Comparison of ENCODE assay signal across 2 cellular contexts in the genomic region with DNA sequence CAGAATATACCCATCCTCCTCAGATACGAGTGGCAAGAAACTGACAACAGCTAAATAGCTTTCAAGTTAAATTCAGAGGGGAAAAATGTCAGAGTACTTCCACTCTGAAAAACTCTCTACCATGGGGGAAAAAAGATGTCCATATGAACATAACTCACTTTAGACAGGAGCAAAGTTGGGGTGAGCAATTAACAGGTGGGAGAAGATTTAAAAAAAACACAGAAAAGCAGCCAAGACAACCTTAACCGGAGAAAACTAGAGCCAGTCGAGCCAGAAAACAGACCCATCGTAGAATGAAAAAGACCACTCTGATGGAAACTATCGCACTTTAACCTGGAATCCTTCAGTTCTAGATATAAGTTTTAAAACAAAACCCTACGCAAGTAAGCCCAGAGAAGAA.
TF ChIP-seq lines count a peak whose summit lies in the region.

No MANE protein-coding gene starts in this region.

TF ChIP-seq in SK-N-SH, 30 proteins besides CTCF, POLR2A, EP300 and RAD21 (continued from another document):
- TF ChIP-seq FOXM1 (IDR thresholded peaks at IDR 0.05; ENCODE audit: low read depth): no peak
- TF ChIP-seq EZH2phosphoT487 (IDR thresholded peaks at IDR 0.05; ENCODE audit: borderline replicate concordance, low read depth): no peak
- TF ChIP-seq TCF12 (IDR thresholded peaks at IDR 0.05): no peak
- TF ChIP-seq SIN3A (IDR thresholded peaks at IDR 0.05; ENCODE audit: borderline replicate concordance, low read depth, low read length): no peak
- TF ChIP-seq RCOR1 (IDR thresholded peaks at IDR 0.05; ENCODE audit: low read length): no peak
- TF ChIP-seq YY1 (IDR thresholded peaks at IDR 0.05; ENCODE audit: low read depth): no peak
- no peak for TF ChIP-seq MAX (IDR thresholded peaks at IDR 0.05; ENCODE audit: low read depth)
- TF ChIP-seq TEAD4 (IDR thresholded peaks at IDR 0.05; ENCODE audit: borderline replicate concordance, insufficient read depth): no peak
- TF ChIP-seq CHD2 (IDR thresholded peaks at IDR 0.05; ENCODE audit: low read length, partially characterized antibody): no peak

TF ChIP-seq in SK-N-SH treated with all-trans-retinoic acid at 6 μM for 48 hours, 23 proteins besides CTCF, POLR2A, EP300 and RAD21 (continued from another document):
- no peak for TF ChIP-seq ZNF8 (CRISPR knock-in tag; IDR thresholded peaks at IDR 0.05)
- TF ChIP-seq CSDC2 (CRISPR knock-in tag; IDR thresholded peaks at IDR 0.05): no peak
- TF ChIP-seq GLIS3 (CRISPR knock-in tag; IDR thresholded peaks at IDR 0.05): no peak
- TF ChIP-seq, protein P1, sequence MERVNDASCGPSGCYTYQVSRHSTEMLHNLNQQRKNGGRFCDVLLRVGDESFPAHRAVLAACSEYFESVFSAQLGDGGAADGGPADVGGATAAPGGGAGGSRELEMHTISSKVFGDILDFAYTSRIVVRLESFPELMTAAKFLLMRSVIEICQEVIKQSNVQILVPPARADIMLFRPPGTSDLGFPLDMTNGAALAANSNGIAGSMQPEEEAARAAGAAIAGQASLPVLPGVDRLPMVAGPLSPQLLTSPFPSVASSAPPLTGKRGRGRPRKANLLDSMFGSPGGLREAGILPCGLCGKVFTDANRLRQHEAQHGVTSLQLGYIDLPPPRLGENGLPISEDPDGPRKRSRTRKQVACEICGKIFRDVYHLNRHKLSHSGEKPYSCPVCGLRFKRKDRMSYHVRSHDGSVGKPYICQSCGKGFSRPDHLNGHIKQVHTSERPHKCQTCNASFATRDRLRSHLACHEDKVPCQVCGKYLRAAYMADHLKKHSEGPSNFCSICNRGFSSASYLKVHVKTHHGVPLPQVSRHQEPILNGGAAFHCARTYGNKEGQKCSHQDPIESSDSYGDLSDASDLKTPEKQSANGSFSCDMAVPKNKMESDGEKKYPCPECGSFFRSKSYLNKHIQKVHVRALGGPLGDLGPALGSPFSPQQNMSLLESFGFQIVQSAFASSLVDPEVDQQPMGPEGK (CRISPR knock-in tag; IDR thresholded peaks at IDR 0.05; ENCODE audit: borderline replicate concordance): no peak
- no peak for TF ChIP-seq BACH2 (CRISPR knock-in tag; IDR thresholded peaks at IDR 0.05; ENCODE audit: borderline replicate concordance)
- TF ChIP-seq CREB5 (CRISPR knock-in tag; IDR thresholded peaks at IDR 0.05; ENCODE audit: low read depth): no peak
- TF ChIP-seq OSR1 (CRISPR knock-in tag; IDR thresholded peaks at IDR 0.05): no peak
- TF ChIP-seq ZFP30 (CRISPR knock-in tag; IDR thresholded peaks at IDR 0.05): no peak
- TF ChIP-seq ARNTL (CRISPR knock-in tag; IDR thresholded peaks at IDR 0.05; ENCODE audit: borderline replicate concordance, low read depth): no peak
